8 cellular contexts compared by ENCODE assay signal in the genomic region with DNA sequence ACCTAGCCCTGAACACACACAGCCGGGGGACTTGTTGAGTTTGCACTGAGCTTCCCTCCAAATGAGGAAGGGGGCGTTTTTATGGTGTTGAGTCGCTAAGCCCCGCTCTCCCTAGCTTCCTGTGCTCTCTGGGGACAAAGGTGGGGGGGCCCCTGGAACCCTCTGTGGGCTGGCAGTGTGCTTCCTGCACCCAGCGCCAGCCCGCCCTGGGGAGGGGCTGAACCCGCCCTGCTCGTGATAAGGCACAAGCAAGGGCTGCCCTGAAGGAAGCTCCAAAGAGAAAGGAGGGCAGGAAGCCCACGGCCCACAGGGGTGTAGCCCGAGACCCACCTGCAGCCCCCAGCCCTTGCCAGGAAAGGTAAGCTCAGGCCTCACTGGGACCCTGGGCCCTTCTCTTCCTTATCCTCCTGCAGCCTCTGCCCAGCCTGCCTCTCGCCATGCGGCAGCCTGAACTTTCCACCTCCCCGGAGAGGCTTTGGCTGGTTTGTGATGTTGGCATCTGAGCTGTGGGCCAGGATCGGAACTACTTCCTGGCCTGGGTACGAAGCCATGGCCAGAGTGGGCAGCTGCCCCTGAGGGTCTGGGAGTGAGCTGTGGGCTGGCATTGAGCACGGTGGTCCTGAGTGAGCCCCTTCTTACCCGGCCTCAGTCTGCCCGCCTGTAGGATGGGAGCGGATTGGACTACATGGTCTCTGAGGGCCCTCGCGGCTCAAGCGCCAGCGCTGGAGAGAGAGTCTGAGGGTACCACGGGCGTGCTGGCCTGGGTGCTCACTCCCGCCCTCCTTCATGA. TPM values are rescaled to one million over a fixed set of nuclear protein-coding genes. Genes with fewer than 3 reads are reported as not detected.
DNase-seq lines count a peak whose midpoint lies in the region; ATAC-seq and TF ChIP-seq lines count a peak whose summit lies in the region.

A gene (plus strand): TSS at position 265 of the 790 bp plus-strand sequence. CDS start 644 bp downstream, outside the sequence.

- H4K91ac ChIP-seq in neuronal stem cell (ENCODE audit: low read depth, low read length, poor library complexity), result no peak within 1 kb of the TSS

- ATAC-seq in HG03460 (IDR thresholded peaks at IDR 0.05; ENCODE audit: unreplicated experiment) (peak; percentile 47), upper lobe of right lung (peak; percentile 69), GM21515 (IDR thresholded peaks at IDR 0.05; ENCODE audit: unreplicated experiment) (no peak)

- H2BK15ac ChIP-seq in neuronal stem cell (ENCODE audit: low read length), result no peak within 1 kb of the TSS

- no peak within 1 kb of the TSS for H2AK5ac ChIP-seq in neuronal stem cell (ENCODE audit: low read depth, low read length)

- H3K27me3 ChIP-seq in ectodermal cell (ENCODE audit: control insufficient read depth, insufficient read depth, low read length, poor library complexity, severe bottlenecking), result no peaks in the 10 kb centered on the region
- no peaks in the 10 kb centered on the region for H3K27me3 ChIP-seq in neuronal stem cell (ENCODE audit: control insufficient read depth in 3 of 3, insufficient read depth in 3 of 3, low read depth in 1 of 3, low read length in 3 of 3)
- no peaks in the 10 kb centered on the region for H3K27me3 ChIP-seq in upper lobe of right lung

- H3K79me1 ChIP-seq in neuronal stem cell (ENCODE audit: low read depth, low read length), result peaks cover 2% of the 10 kb centered on the region

- H2BK120ac ChIP-seq in neuronal stem cell (ENCODE audit: low read depth, low read length), result no peak within 1 kb of the TSS

- no peak within 1 kb of the TSS for H3K14ac ChIP-seq in neuronal stem cell (ENCODE audit: low read length)

- DNase-seq in CMK (ENCODE audit: low read depth) (peak; percentile 88), neuronal stem cell (ENCODE audit: low spot score) (no peak), upper lobe of right lung (peak; percentile 88), DMS 273 (lab: John Stamatoyannopoulos, UW; ENCODE audit: unreplicated experiment) (no peak)
- DNase-seq in activated CD4-positive, alpha-beta T cell treated with anti-CD3 and anti-CD28 coated beads for 24 hours (ENCODE audit: low read depth in 2 of 2), result peak; percentile 61 to 82

- H3K4me1 ChIP-seq in ectodermal cell (ENCODE audit: control insufficient read depth, insufficient read depth, low read length) (no peaks in the 10 kb centered on the region), neuronal stem cell (ENCODE audit: control insufficient read depth in 2 of 2, insufficient read depth in 1 of 2, low read depth in 1 of 2, low read length in 2 of 2) (peaks cover 6 to 11% of the 10 kb centered on the region in 2 donors), upper lobe of right lung (peaks cover 47% of the 10 kb centered on the region)

- H3K4me3 ChIP-seq in ectodermal cell (ENCODE audit: insufficient read depth, low read depth, low read length) (no peak within 1 kb of the TSS), neuronal stem cell (ENCODE audit: low read length in 2 of 2) (no peak within 1 kb of the TSS), upper lobe of right lung (peak within 1 kb of the TSS; percentile 54)

- H2BK12ac ChIP-seq in neuronal stem cell (ENCODE audit: low read length), result peak within 1 kb of the TSS; percentile 22

- H3K27ac ChIP-seq in ectodermal cell (ENCODE audit: insufficient read depth, low read depth, low read length, poor library complexity, severe bottlenecking) (peak within 1 kb of the TSS; percentile 8), neuronal stem cell (replicated peaks; ENCODE audit: low read length) (peak within 1 kb of the TSS; percentile 26), upper lobe of right lung (peak within 1 kb of the TSS; percentile 88)

- H3K4me2 ChIP-seq in neuronal stem cell (ENCODE audit: insufficient read depth, low read length, poor library complexity, severe bottlenecking), result no peak within 1 kb of the TSS

- intact Hi-C loops in upper lobe of right lung (cut with DNase I), result no loop called here

- peak within 1 kb of the TSS; percentile 38 for H3K18ac ChIP-seq in neuronal stem cell (ENCODE audit: low read length)

- WGBS in ectodermal cell, 2 experiments, result 94 to 95% methylated on average over 26 of the region's 26 CpGs
- WGBS in neuronal stem cell (ENCODE audit: extremely low coverage in 2 of 2, insufficient read length in 2 of 2, insufficient replicate concordance in 1 of 2), 2 donors, result no CpG with 5 or more reads among the region's 26 CpGs

- peak within 1 kb of the TSS; percentile 85 for H3K23ac ChIP-seq in neuronal stem cell (ENCODE audit: low read depth, low read length, poor library complexity)

- H3K4ac ChIP-seq in neuronal stem cell (ENCODE audit: low read length), result no peak within 1 kb of the TSS

- H2AFZ ChIP-seq in neuronal stem cell (ENCODE audit: low read length), result peak within 1 kb of the TSS; percentile 31

- H3K36me3 ChIP-seq in ectodermal cell (ENCODE audit: control insufficient read depth, insufficient read depth, low read length) (peaks cover 23% of the 10 kb centered on the region), neuronal stem cell (replicated peaks in 1 of 2; ENCODE audit: control insufficient read depth in 2 of 2, insufficient read depth in 2 of 2, low read length in 2 of 2) (peaks cover 44 to 54% of the 10 kb centered on the region in 2 donors), upper lobe of right lung (peaks cover 28% of the 10 kb centered on the region)

- TF ChIP-seq CTCF in upper lobe of right lung (IDR thresholded peaks at IDR 0.05), result no peak

- peak within 1 kb of the TSS; percentile 80 for H2BK5ac ChIP-seq in neuronal stem cell (ENCODE audit: low read length)

- H4K8ac ChIP-seq in neuronal stem cell (ENCODE audit: low read depth, low read length), result no peak within 1 kb of the TSS

- H3K9me3 ChIP-seq in ectodermal cell (ENCODE audit: control insufficient read depth, low read length) (no peaks in the 10 kb centered on the region), neuronal stem cell (replicated peaks in 1 of 2; ENCODE audit: control insufficient read depth in 2 of 2, insufficient read depth in 1 of 2, low read depth in 1 of 2, low read length in 2 of 2) (peaks cover 0 to 3% of the 10 kb centered on the region in 2 donors), upper lobe of right lung (no peaks in the 10 kb centered on the region)

- H3K9ac ChIP-seq in neuronal stem cell (ENCODE audit: low read depth, low read length, poor library complexity), result no peak within 1 kb of the TSS

RNA-seq across cellular contexts. Expression of the gene that starts here (rescaled TPM):
- polyA plus RNA-seq in ectodermal cell (2013, experiment 1 of 4), result 0.72 TPM
- 1.9 TPM for polyA plus RNA-seq in ectodermal cell (2013, experiment 2 of 4)
- 0.64 TPM for polyA plus RNA-seq in ectodermal cell (2013, experiment 3 of 4)
- 0.69 TPM for polyA plus RNA-seq in ectodermal cell (2013, experiment 4 of 4)
- polyA plus RNA-seq in neuronal stem cell (2013, experiment 1 of 2), result 0.32 TPM
- polyA plus RNA-seq in neuronal stem cell (2013, experiment 2 of 2), result 0.44 TPM
- 73.1 TPM for total RNA-seq in upper lobe of right lung

Comparison
In these comparisons a context has a peak if more than half of its experiments do, and no peak if none do; other contexts are left out.
1. DNase-seq: peak in CMK (single experiment), activated CD4-positive, alpha-beta T cell treated with anti-CD3 and anti-CD28 coated beads for 24 hours (2 of 2) and upper lobe of right lung (single experiment); none in neuronal stem cell (single experiment) and DMS 273 (single experiment).
2. H3K27ac ChIP-seq: peak in every context shown above with its lines; median percentile 88 in upper lobe of right lung; 26 in neuronal stem cell; 8 in ectodermal cell.